In genomic region chr12:96189781-96190180, GRCh38 we compare ENCODE assay signal across 18 cellular contexts. TPM values are rescaled to one million over a fixed set of nuclear protein-coding genes. Genes with fewer than 3 reads are reported as not detected.
DNase-seq lines count a peak whose midpoint lies in the region; ATAC-seq, FAIRE-seq and TF ChIP-seq lines count a peak whose summit lies in the region.
"Had no signal": no experiment of that assay in that cellular context is flagged by ENCODE, and none has a peak within 500 bp of the region (broad histone marks: within the 10 kb centered on the region; RNA-seq: fewer than 3 reads in every experiment).

No MANE protein-coding gene starts in this region.

- no peaks in the 10 kb centered on the region for H3K4me1 ChIP-seq in HEK293 (ENCODE audit: control insufficient read depth, insufficient read depth, low read length)
- no peaks in the 10 kb centered on the region for H3K4me1 ChIP-seq in astrocyte (ENCODE audit: insufficient read depth, low read length)
- H3K4me1 ChIP-seq: SJSA1 had no signal

- H3K36me3 Mint-ChIP-seq in CD4-positive, alpha-beta T cell (ENCODE audit: low read depth): peaks cover 5% of the 10 kb centered on the region
- H3K36me3 Mint-ChIP-seq in astrocyte (ENCODE audit: low read depth, unreplicated experiment) (no peaks in the 10 kb centered on the region), glutamatergic neuron (ENCODE audit: unreplicated experiment) (peaks cover 5% of the 10 kb centered on the region)
- H3K36me3 Mint-ChIP-seq in stimulated activated memory B cell treated with anti-CD40 and anti-IgM and Interleukin-4, amounts not matched to agents 10 μg/mL and 1 μg/mL and 100 μg/mL, for 72 hours: no peaks in the 10 kb centered on the region

- H3K9me3 Mint-ChIP-seq in CD4-positive, alpha-beta T cell: no peaks in the 10 kb centered on the region
- H3K9me3 Mint-ChIP-seq in astrocyte (ENCODE audit: unreplicated experiment): peaks cover 3% of the 10 kb centered on the region
- no peaks in the 10 kb centered on the region for H3K9me3 Mint-ChIP-seq in stimulated activated memory B cell treated with anti-CD40 and anti-IgM and Interleukin-4, amounts not matched to agents 10 μg/mL and 1 μg/mL and 100 μg/mL, for 72 hours
- peaks cover 4% of the 10 kb centered on the region for H3K9me3 Mint-ChIP-seq in glutamatergic neuron (ENCODE audit: unreplicated experiment)
- H3K9me3 Mint-ChIP-seq: HFFc6 had no signal

- H3K27me3 ChIP-seq in CD4-positive, alpha-beta T cell (ENCODE audit: control insufficient read depth, insufficient read depth, low read length): no peaks in the 10 kb centered on the region
- no peaks in the 10 kb centered on the region for H3K27me3 ChIP-seq in astrocyte (ENCODE audit: insufficient read depth, low read length)
- H3K27me3 ChIP-seq: SJSA1 had no signal

- no peak for ATAC-seq in CD4-positive, alpha-beta T cell (ENCODE audit: poor library complexity)
- no peak for ATAC-seq in stimulated activated memory B cell treated with anti-CD40 and anti-IgM and Interleukin-4, amounts not matched to agents 10 μg/mL and 1 μg/mL and 100 μg/mL, for 72 hours

- H3K4me3 ChIP-seq in HEK293 (ENCODE audit: low read depth, low read length) (no peak overlapping the region), astrocyte (ENCODE audit: insufficient read depth, low read depth, low read length) (no peak overlapping the region)
- H3K4me3 ChIP-seq: SJSA1 had no signal

- CTCF ChIA-PET in CD4-positive, alpha-beta T cell (lab: Charles Lee): interaction anchor here (2.2 kb wide), 1 partner anchor 25 kb away, joined by 12 read pairs; no protein-coding TSS in a partner anchor
- CTCF ChIA-PET in HEK293 (lab: Yijun Ruan, JAX): interaction anchor here (0.7 kb wide), 1 partner anchor 30 kb away, joined by 6 read pairs; no protein-coding TSS in a partner anchor

- intact Hi-C loops in CD4-positive, alpha-beta T cell (cut with DNase I, micrococcal nuclease): no loop called here

- TF ChIP-seq CTCF in CD4-positive, alpha-beta T cell (IDR thresholded peaks at IDR 0.05): no peak
- TF ChIP-seq CTCF in HEK293 (tag by site-specific recombination; IDR thresholded peaks at IDR 0.05) (no peak), astrocyte (IDR thresholded peaks at IDR 0.05; ENCODE audit: insufficient read depth, low read depth, low read length) (no peak), glutamatergic neuron (IDR thresholded peaks at IDR 0.05; ENCODE audit: partially characterized antibody, unreplicated experiment) (no peak)

- H3K9me3 ChIP-seq in CD4-positive, alpha-beta T cell (ENCODE audit: control insufficient read depth, low read length): no peaks in the 10 kb centered on the region
- H3K9me3 ChIP-seq in HEK293 (ENCODE audit: control insufficient read depth, insufficient read depth, low read depth, low read length): no peaks in the 10 kb centered on the region
- H3K9me3 ChIP-seq in astrocyte (ENCODE audit: insufficient read depth, low read depth, low read length): no peaks in the 10 kb centered on the region
- H3K9me3 ChIP-seq: SJSA1 had no signal

- no peaks in the 10 kb centered on the region for H4K20me1 ChIP-seq in astrocyte (ENCODE audit: insufficient read depth, low read length)

- no peak overlapping the region for H2AFZ ChIP-seq in astrocyte (ENCODE audit: low read depth, low read length)

- H3K27ac ChIP-seq in CD4-positive, alpha-beta T cell (ENCODE audit: low read depth, low read length): no peak overlapping the region
- H3K27ac ChIP-seq in HEK293 (ENCODE audit: extremely low read depth, low read depth, low read length) (no peak overlapping the region), astrocyte (ENCODE audit: low read depth, low read length) (no peak overlapping the region)
- H3K27ac ChIP-seq: SJSA1 had no signal

- FAIRE-seq in astrocyte (lab: Jason Lieb, UNC): no peak

- no peak overlapping the region for H3K9ac ChIP-seq in astrocyte (ENCODE audit: low read length)

- POLR2A ChIA-PET in CD4-positive, alpha-beta T cell (lab: Charles Lee): interaction anchor here (1.6 kb wide), 1 partner anchor 16 kb away, joined by 7 read pairs; no protein-coding TSS in a partner anchor
- POLR2A ChIA-PET in HEK293 (lab: Yijun Ruan, JAX): no interaction called here

- H3K27me3 Mint-ChIP-seq in CD4-positive, alpha-beta T cell: no peaks in the 10 kb centered on the region
- H3K27me3 Mint-ChIP-seq in astrocyte (ENCODE audit: low read depth, unreplicated experiment) (peaks cover 9% of the 10 kb centered on the region), glutamatergic neuron (ENCODE audit: unreplicated experiment) (peaks cover 6% of the 10 kb centered on the region)
- H3K27me3 Mint-ChIP-seq in stimulated activated memory B cell treated with anti-CD40 and anti-IgM and Interleukin-4, amounts not matched to agents 10 μg/mL and 1 μg/mL and 100 μg/mL, for 72 hours: no peaks in the 10 kb centered on the region

- H3K36me3 ChIP-seq in HEK293 (ENCODE audit: control insufficient read depth in 2 of 2, insufficient read depth in 1 of 2, low read length in 2 of 2): no peaks in the 10 kb centered on the region
- H3K36me3 ChIP-seq in astrocyte (ENCODE audit: insufficient read depth, low read length): no peaks in the 10 kb centered on the region
- H3K36me3 ChIP-seq: SJSA1 had no signal

- H3K79me2 ChIP-seq in astrocyte (ENCODE audit: insufficient read depth, low read length): peaks cover 2% of the 10 kb centered on the region

- no peak for DNase-seq in CD4-positive, alpha-beta T cell
- DNase-seq in astrocyte (ENCODE audit: low read depth) (peak; percentile 22), GOT3 (lab: John Stamatoyannopoulos, UW) (no peak), activated gamma-delta T cell treated with Interleukin-2 at 50 U/mL for 16 hours (no peak), glutamatergic neuron (no peak)
- DNase-seq: AML-193, DMS 273 treated with DMSO at 0.1 percent for 48 hours, EL, HFFc6, IMR-90, NCI-H187 treated with DMSO at 0.1 percent for 48 hours, NCI-H2171, NCI-H446, NCI-H748 treated with DMSO at 0.1 percent for 48 hours, SW 1271 had no signal

- H3K4me2 ChIP-seq in astrocyte (ENCODE audit: low read length): no peak overlapping the region

- H3K4me3 Mint-ChIP-seq in CD4-positive, alpha-beta T cell: no peak overlapping the region
- H3K4me3 Mint-ChIP-seq in astrocyte (ENCODE audit: unreplicated experiment): no peak overlapping the region
- no peak overlapping the region for H3K4me3 Mint-ChIP-seq in stimulated activated memory B cell treated with anti-CD40 and anti-IgM and Interleukin-4, amounts not matched to agents 10 μg/mL and 1 μg/mL and 100 μg/mL, for 72 hours
- no peak overlapping the region for H3K4me3 Mint-ChIP-seq in glutamatergic neuron (ENCODE audit: unreplicated experiment)
- H3K4me3 Mint-ChIP-seq: HFFc6 had no signal

- peaks cover 43% of the 10 kb centered on the region for H3K4me1 Mint-ChIP-seq in CD4-positive, alpha-beta T cell (ENCODE audit: low read depth)
- H3K4me1 Mint-ChIP-seq in astrocyte (ENCODE audit: low read depth, unreplicated experiment): no peaks in the 10 kb centered on the region
- H3K4me1 Mint-ChIP-seq in stimulated activated memory B cell treated with anti-CD40 and anti-IgM and Interleukin-4, amounts not matched to agents 10 μg/mL and 1 μg/mL and 100 μg/mL, for 72 hours: peaks cover 46% of the 10 kb centered on the region
- no peaks in the 10 kb centered on the region for H3K4me1 Mint-ChIP-seq in glutamatergic neuron (ENCODE audit: low read depth, unreplicated experiment)

- H3K27ac Mint-ChIP-seq in CD4-positive, alpha-beta T cell: peak overlapping the region; percentile 40
- H3K27ac Mint-ChIP-seq in astrocyte (ENCODE audit: unreplicated experiment) (no peak overlapping the region), glutamatergic neuron (ENCODE audit: unreplicated experiment) (no peak overlapping the region)
- H3K27ac Mint-ChIP-seq in stimulated activated memory B cell treated with anti-CD40 and anti-IgM and Interleukin-4, amounts not matched to agents 10 μg/mL and 1 μg/mL and 100 μg/mL, for 72 hours: peak overlapping the region; percentile 84
- H3K27ac Mint-ChIP-seq: HFFc6 had no signal

TF ChIP-seq in HEK293, 187 proteins besides CTCF, POLR2A, EP300 and RAD21 (continues in another document):
- TF ChIP-seq ZSCAN16 (tag by site-specific recombination; IDR thresholded peaks at IDR 0.05) (no peak), HIC1 (tag by site-specific recombination; IDR thresholded peaks at IDR 0.05) (no peak), ZNF658 (tag by site-specific recombination; IDR thresholded peaks at IDR 0.05) (no peak), ZNF449 (tag by site-specific recombination; IDR thresholded peaks at IDR 0.05) (peak; percentile 45; the same call in 1 of the 2 replicates), ZNF394 (tag by site-specific recombination; IDR thresholded peaks at IDR 0.05; ENCODE audit: borderline replicate concordance) (no peak), RBAK (tag by site-specific recombination; IDR thresholded peaks at IDR 0.05) (peak; percentile 82; the same call in 1 of the 2 replicates)

RNA-seq across cellular contexts. Expression of gene ELK3, which starts 4.4 kb away (rescaled TPM):
- total RNA-seq in CD4-positive, alpha-beta T cell: 10 to 100 TPM; 26.8 to 31.5 TPM
- 54.8 and 62.7 TPM in 2 replicates for total RNA-seq in astrocyte
- total RNA-seq in glutamatergic neuron (ENCODE audit: unreplicated experiment): 3.7 TPM

Comparison
In these comparisons a context has a peak if more than half of its experiments do, and no peak if none do; other contexts are left out.
1. H3K27ac Mint-ChIP-seq: peak in CD4-positive, alpha-beta T cell (single experiment) and stimulated activated memory B cell treated with anti-CD40 and anti-IgM and Interleukin-4, amounts not matched to agents 10 μg/mL and 1 μg/mL and 100 μg/mL, for 72 hours (single experiment); none in astrocyte (single experiment) and glutamatergic neuron (single experiment).